8 cellular contexts compared by ENCODE assay signal in the genomic region with DNA sequence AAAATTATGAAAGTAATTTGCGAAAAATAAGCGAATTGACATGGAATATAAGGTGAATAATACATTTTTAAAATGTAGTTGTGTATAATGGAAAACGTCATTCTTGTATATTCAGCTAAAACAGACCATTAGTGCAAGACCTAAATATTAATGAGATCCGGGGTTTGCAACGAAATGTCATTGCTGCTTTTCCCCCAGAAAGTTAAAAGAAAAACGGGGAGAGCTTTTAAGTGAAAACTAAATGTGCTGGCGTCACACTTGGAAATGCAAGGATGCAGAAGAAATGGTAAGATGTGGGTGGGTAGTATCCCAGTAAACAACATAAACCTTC. TPM values are rescaled to one million over a fixed set of nuclear protein-coding genes. Genes with fewer than 3 reads are reported as not detected.
DNase-seq lines count a peak whose midpoint lies in the region; ATAC-seq and TF ChIP-seq lines count a peak whose summit lies in the region.

No MANE protein-coding gene starts in this region.

- TF ChIP-seq CTCF in AG10803 (conservative IDR thresholded peaks at IDR 0.05; ENCODE audit: low read length) (no peak), natural killer cell (IDR thresholded peaks at IDR 0.05) (no peak)

- intact Hi-C loops in dendritic cell treated with granulocyte-macrophage colony-stimulating factor and Interleukin-4, amounts not matched to agents 40 ng/mL and 50 ng/mL, for 4 days (cut with micrococcal nuclease), result no loop called here
- intact Hi-C loops in natural killer cell (cut with micrococcal nuclease), result loop anchor here (5.0 kb wide), 1 partner anchor 337 kb away; the partner anchor contains the start of gene CLK1

- H3K27me3 Mint-ChIP-seq in dendritic cell treated with granulocyte-macrophage colony-stimulating factor and Interleukin-4, amounts not matched to agents 40 ng/mL and 50 ng/mL, for 4 days, result peaks cover 5% of the 10 kb centered on the region
- peaks cover 2 to 7% of the 10 kb centered on the region in 2 donors for H3K27me3 Mint-ChIP-seq in natural killer cell (ENCODE audit: low read depth in 2 of 2)

- H3K27ac Mint-ChIP-seq in dendritic cell treated with granulocyte-macrophage colony-stimulating factor and Interleukin-4, amounts not matched to agents 40 ng/mL and 50 ng/mL, for 4 days, result peak overlapping the region; percentile 82
- H3K27ac Mint-ChIP-seq in natural killer cell, result peak overlapping the region; percentile 85

- H3K4me3 Mint-ChIP-seq in dendritic cell treated with granulocyte-macrophage colony-stimulating factor and Interleukin-4, amounts not matched to agents 40 ng/mL and 50 ng/mL, for 4 days, result peak overlapping the region; percentile 86
- peak overlapping the region; percentile 92 for H3K4me3 Mint-ChIP-seq in natural killer cell

- peaks cover 4% of the 10 kb centered on the region for H3K36me3 Mint-ChIP-seq in dendritic cell treated with granulocyte-macrophage colony-stimulating factor and Interleukin-4, amounts not matched to agents 40 ng/mL and 50 ng/mL, for 4 days (ENCODE audit: low read depth)
- no peaks in the 10 kb centered on the region for H3K36me3 Mint-ChIP-seq in natural killer cell

- peak overlapping the region; percentile 92 for H3K4me3 ChIP-seq in AG10803 (ENCODE audit: low read length)

- DNase-seq in AG10803 (ENCODE audit: low read depth), result no peak
- peak; percentile 3 for DNase-seq in LoVo (ENCODE audit: low spot score)
- no peak for DNase-seq in natural killer cell
- DNase-seq in MV-4-11 (lab: John Stamatoyannopoulos, UW), result no peak
- DNase-seq in T-helper 9 cell, result no peak
- no peak for DNase-seq in central memory CD4-positive, alpha-beta T cell

- H3K9me3 Mint-ChIP-seq in dendritic cell treated with granulocyte-macrophage colony-stimulating factor and Interleukin-4, amounts not matched to agents 40 ng/mL and 50 ng/mL, for 4 days, result no peaks in the 10 kb centered on the region
- H3K9me3 Mint-ChIP-seq in natural killer cell, result no peaks in the 10 kb centered on the region

- ATAC-seq in natural killer cell (no peak), GM21737 (IDR thresholded peaks at IDR 0.05; ENCODE audit: unreplicated experiment) (no peak)

- H3K4me1 Mint-ChIP-seq in dendritic cell treated with granulocyte-macrophage colony-stimulating factor and Interleukin-4, amounts not matched to agents 40 ng/mL and 50 ng/mL, for 4 days (ENCODE audit: low read depth), result peaks cover 17% of the 10 kb centered on the region
- H3K4me1 Mint-ChIP-seq in natural killer cell, result peaks cover 9 to 10% of the 10 kb centered on the region in 2 donors

RNA-seq across cellular contexts. Expression of gene SGO2, which starts 0.5 kb away (rescaled TPM):
- total RNA-seq in natural killer cell, result 1 to 10 TPM; 2.3 to 5.4 (median 3.1) TPM

RNA-seq across cellular contexts. Expression of gene KCTD18, which starts 15.6 kb away (rescaled TPM):
- 10 to 100 TPM; 16.1 to 21.3 (median 20.9) TPM for total RNA-seq in natural killer cell
